10 cellular contexts compared by ENCODE assay signal in genomic region chr20:23205656-23206055, GRCh38.
DNase-seq lines count a peak whose midpoint lies in the region; ATAC-seq and TF ChIP-seq lines count a peak whose summit lies in the region.
"Had no signal": no experiment of that assay in that cellular context is flagged by ENCODE, and none has a peak within 500 bp of the region (broad histone marks: within the 10 kb centered on the region; RNA-seq: fewer than 3 reads in every experiment).

No MANE protein-coding gene starts in this region.

- no peak overlapping the region for H3K27ac Mint-ChIP-seq in osteocyte (ENCODE audit: unreplicated experiment)
- H3K27ac Mint-ChIP-seq: activated CD4-positive, alpha-beta T cell treated with anti-CD3 and anti-CD28 coated beads, Interleukin-2, amount 10 ng/mL, durations not matched to agents 7 days and 5 days had no signal

- no peaks in the 10 kb centered on the region for H3K9me3 Mint-ChIP-seq in osteocyte (ENCODE audit: unreplicated experiment)
- H3K9me3 Mint-ChIP-seq: activated CD4-positive, alpha-beta T cell treated with anti-CD3 and anti-CD28 coated beads, Interleukin-2, amount 10 ng/mL, durations not matched to agents 7 days and 5 days had no signal

- H3K9me3 ChIP-seq in thoracic aorta (no peaks in the 10 kb centered on the region), WERI-Rb-1 (ENCODE audit: severe bottlenecking) (no peaks in the 10 kb centered on the region)

- ATAC-seq in esophagus mucosa (peak; percentile 71), thoracic aorta (ENCODE audit: insufficient number of reproducible peaks, low FRiP score, low read depth) (peak; percentile 24), GM19035 (IDR thresholded peaks at IDR 0.05; ENCODE audit: unreplicated experiment) (no peak)

- TF ChIP-seq POLR2A in lower leg skin (IDR thresholded peaks at IDR 0.05) = no peak

- no peaks in the 10 kb centered on the region for H3K4me1 Mint-ChIP-seq in osteocyte (ENCODE audit: unreplicated experiment)
- H3K4me1 Mint-ChIP-seq: activated CD4-positive, alpha-beta T cell treated with anti-CD3 and anti-CD28 coated beads, Interleukin-2, amount 10 ng/mL, durations not matched to agents 7 days and 5 days had no signal

- H3K27me3 ChIP-seq in thoracic aorta (replicated peaks; ENCODE audit: insufficient read depth) (no peaks in the 10 kb centered on the region), WERI-Rb-1 (ENCODE audit: insufficient read depth, low read depth, severe bottlenecking) (peaks cover 81% of the 10 kb centered on the region)

- no peak overlapping the region for H3K4me3 Mint-ChIP-seq in osteocyte (ENCODE audit: unreplicated experiment)
- H3K4me3 Mint-ChIP-seq: activated CD4-positive, alpha-beta T cell treated with anti-CD3 and anti-CD28 coated beads, Interleukin-2, amount 10 ng/mL, durations not matched to agents 7 days and 5 days had no signal

- H3K36me3 ChIP-seq in thoracic aorta = no peaks in the 10 kb centered on the region
- H3K36me3 ChIP-seq in WERI-Rb-1 = no peaks in the 10 kb centered on the region

- H3K4me3 ChIP-seq in lower leg skin (ENCODE audit: low read depth, poor library complexity, severe bottlenecking) (no peak overlapping the region), thoracic aorta (no peak overlapping the region), WERI-Rb-1 (ENCODE audit: low read depth, low read length) (no peak overlapping the region)

- peak; percentile 33 to 76 for DNase-seq in NCI-H446 (lab: John Stamatoyannopoulos, UW)
- peak; percentile 75 to 94 for DNase-seq in lower leg skin (ENCODE audit: low spot score in 2 of 2)
- peak; percentile 68 for DNase-seq in thoracic aorta (ENCODE audit: low spot score)
- no peak for DNase-seq in D341Med (ENCODE audit: low spot score)
- DNase-seq in osteocyte (ENCODE audit: extremely low spot score, unreplicated experiment) = no peak
- no peak for DNase-seq in WERI-Rb-1
- DNase-seq: activated CD4-positive, alpha-beta T cell treated with anti-CD3 and anti-CD28 coated beads, Interleukin-2, amount 10 ng/mL, durations not matched to agents 7 days and 5 days; NCI-H187 treated with DMSO at 0.1 percent for 48 hours had no signal

- peaks cover 5 to 35% of the 10 kb centered on the region in 2 donors for H3K4me1 ChIP-seq in thoracic aorta (ENCODE audit: control insufficient read depth in 1 of 2, low read depth in 2 of 2)

- H3K27ac ChIP-seq in thoracic aorta (peak overlapping the region; percentile 80 to 84), WERI-Rb-1 (no peak overlapping the region)

- TF ChIP-seq CTCF in lower leg skin (IDR thresholded peaks at IDR 0.05) (no peak), thoracic aorta (IDR thresholded peaks at IDR 0.05) (no peak), osteocyte (IDR thresholded peaks at IDR 0.05) (no peak), WERI-Rb-1 (IDR thresholded peaks at IDR 0.05; ENCODE audit: low read depth, low read length) (no peak)

- WGBS in lower leg skin, 2 donors = 20 to 21% methylated on average over 11 of the region's 11 CpGs

- intact Hi-C loops in lower leg skin (cut with DNase I; ENCODE audit: low total_unique reads) = loop anchor here (5.0 kb wide), 1 partner anchor 513 kb away; no protein-coding TSS in a partner anchor

- no peaks in the 10 kb centered on the region for H3K36me3 Mint-ChIP-seq in osteocyte (ENCODE audit: unreplicated experiment)

- peaks cover 47% of the 10 kb centered on the region for H3K27me3 Mint-ChIP-seq in osteocyte (ENCODE audit: unreplicated experiment)

Comparison
In these comparisons a context has a peak if more than half of its experiments do, and no peak if none do; other contexts are left out.
1. DNase-seq: peak in NCI-H446 (2 of 2), lower leg skin (2 of 2) and thoracic aorta (single experiment); none in D341Med (single experiment), osteocyte (single experiment) and WERI-Rb-1 (single experiment).